In genomic region chr7:832968-833424, GRCh38 we compare ENCODE assay signal across 11 cellular contexts. TPM values are rescaled to one million over a fixed set of nuclear protein-coding genes. Genes with fewer than 3 reads are reported as not detected.
DNase-seq lines count a peak whose midpoint lies in the region; ATAC-seq and TF ChIP-seq lines count a peak whose summit lies in the region.
"Had no signal": no experiment of that assay in that cellular context is flagged by ENCODE, and none has a peak within 500 bp of the region (broad histone marks: within the 10 kb centered on the region; RNA-seq: fewer than 3 reads in every experiment).

No MANE protein-coding gene starts in this region.

- ATAC-seq in upper lobe of left lung (ENCODE audit: low FRiP score in 2 of 2) (no peak), HG03520 (IDR thresholded peaks at IDR 0.05; ENCODE audit: unreplicated experiment) (no peak)

- H3K27me3 ChIP-seq in muscle layer of duodenum (ENCODE audit: low read depth, low read length) (no peaks in the 10 kb centered on the region), upper lobe of left lung (no peaks in the 10 kb centered on the region)
- H3K27me3 ChIP-seq: BLaER1 had no signal

- 91 to 94% methylated on average over 15 of the region's 15 CpGs for WGBS in upper lobe of left lung, 2 donors

- TF ChIP-seq EP300 in upper lobe of left lung (IDR thresholded peaks at IDR 0.05) = no peak

- peak overlapping the region; percentile 81 for H3K27ac ChIP-seq in caudate nucleus (ENCODE audit: low read depth, low read length)
- peak overlapping the region; percentile 92 for H3K27ac ChIP-seq in muscle layer of duodenum (ENCODE audit: low read length)
- peak overlapping the region; percentile 81 to 92 (median 88) for H3K27ac ChIP-seq in upper lobe of left lung
- H3K27ac ChIP-seq: BLaER1 had no signal

- peak overlapping the region; percentile 91 for H3K4me3 Mint-ChIP-seq in activated naive CD4-positive, alpha-beta T cell treated with anti-CD3 and anti-CD28 coated beads, Interleukin-2, amount 50 U/mL, for 24 hours

- H3K27ac Mint-ChIP-seq in activated naive CD4-positive, alpha-beta T cell treated with anti-CD3 and anti-CD28 coated beads, Interleukin-2, amount 50 U/mL, for 24 hours = peak overlapping the region; percentile 100

- H3K9me3 ChIP-seq in muscle layer of duodenum (ENCODE audit: control insufficient read depth in 1 of 2, low read length in 2 of 2) (no peaks in the 10 kb centered on the region), upper lobe of left lung (no peaks in the 10 kb centered on the region)
- H3K9me3 ChIP-seq: BLaER1, prostate gland had no signal

- TF ChIP-seq POLR2A in upper lobe of left lung (IDR thresholded peaks at IDR 0.05) = no peak

- no peaks in the 10 kb centered on the region for H3K9me3 Mint-ChIP-seq in activated naive CD4-positive, alpha-beta T cell treated with anti-CD3 and anti-CD28 coated beads, Interleukin-2, amount 50 U/mL, for 24 hours

- H3K4me1 ChIP-seq in muscle layer of duodenum (ENCODE audit: control insufficient read depth in 1 of 2, insufficient read depth in 2 of 2, low read length in 2 of 2) (peaks cover 10 to 59% of the 10 kb centered on the region in 2 donors), upper lobe of left lung (peaks cover 30 to 49% (median 41%) of the 10 kb centered on the region in 4 donors)

- peaks cover 79% of the 10 kb centered on the region for H3K4me1 Mint-ChIP-seq in activated naive CD4-positive, alpha-beta T cell treated with anti-CD3 and anti-CD28 coated beads, Interleukin-2, amount 50 U/mL, for 24 hours

- H3K36me3 ChIP-seq in muscle layer of duodenum (ENCODE audit: control insufficient read depth in 1 of 2, insufficient read depth in 2 of 2, low read length in 2 of 2) = peaks cover 0 to 4% of the 10 kb centered on the region in 2 donors
- peaks cover 0 to 15% (median 3%) of the 10 kb centered on the region in 4 donors for H3K36me3 ChIP-seq in upper lobe of left lung
- H3K36me3 ChIP-seq: prostate gland had no signal

- peaks cover 5% of the 10 kb centered on the region for H3K36me3 Mint-ChIP-seq in activated naive CD4-positive, alpha-beta T cell treated with anti-CD3 and anti-CD28 coated beads, Interleukin-2, amount 50 U/mL, for 24 hours

- H3K4me3 ChIP-seq in muscle layer of duodenum (ENCODE audit: low read depth in 1 of 2, low read length in 2 of 2) (no peak overlapping the region), upper lobe of left lung (no peak overlapping the region)
- H3K4me3 ChIP-seq: BLaER1, prostate gland had no signal

- no peak for DNase-seq in activated naive CD4-positive, alpha-beta T cell treated with Interleukin-2 at 50 U/mL for 16 hours
- DNase-seq in caudate nucleus (lab: John Stamatoyannopoulos, UW) (no peak), upper lobe of left lung (no peak), DMS79 (lab: John Stamatoyannopoulos, UW) (no peak), GDM1 (lab: John Stamatoyannopoulos, UW) (no peak)
- DNase-seq: NK-92 treated with Interleukin-12 subunit alpha and Interleukin-12 subunit beta, amount 100 ng/mL, for 24 hours had no signal

- no peaks in the 10 kb centered on the region for H3K27me3 Mint-ChIP-seq in activated naive CD4-positive, alpha-beta T cell treated with anti-CD3 and anti-CD28 coated beads, Interleukin-2, amount 50 U/mL, for 24 hours

- TF ChIP-seq CTCF in upper lobe of left lung (IDR thresholded peaks at IDR 0.05) = no peak

RNA-seq across cellular contexts. Expression of gene SUN1, which starts 0.7 kb away (rescaled TPM):
- 100 to 1,000 TPM; 107 to 196 (median 127) TPM for total RNA-seq in upper lobe of left lung

RNA-seq across cellular contexts. Expression of gene GET4, which starts 43.4 kb away (rescaled TPM):
- total RNA-seq in upper lobe of left lung = 10 to 100 TPM; 26.0 to 82.6 (median 40.8) TPM
